ENCODE assay signal across 8 cellular contexts in the genomic region with DNA sequence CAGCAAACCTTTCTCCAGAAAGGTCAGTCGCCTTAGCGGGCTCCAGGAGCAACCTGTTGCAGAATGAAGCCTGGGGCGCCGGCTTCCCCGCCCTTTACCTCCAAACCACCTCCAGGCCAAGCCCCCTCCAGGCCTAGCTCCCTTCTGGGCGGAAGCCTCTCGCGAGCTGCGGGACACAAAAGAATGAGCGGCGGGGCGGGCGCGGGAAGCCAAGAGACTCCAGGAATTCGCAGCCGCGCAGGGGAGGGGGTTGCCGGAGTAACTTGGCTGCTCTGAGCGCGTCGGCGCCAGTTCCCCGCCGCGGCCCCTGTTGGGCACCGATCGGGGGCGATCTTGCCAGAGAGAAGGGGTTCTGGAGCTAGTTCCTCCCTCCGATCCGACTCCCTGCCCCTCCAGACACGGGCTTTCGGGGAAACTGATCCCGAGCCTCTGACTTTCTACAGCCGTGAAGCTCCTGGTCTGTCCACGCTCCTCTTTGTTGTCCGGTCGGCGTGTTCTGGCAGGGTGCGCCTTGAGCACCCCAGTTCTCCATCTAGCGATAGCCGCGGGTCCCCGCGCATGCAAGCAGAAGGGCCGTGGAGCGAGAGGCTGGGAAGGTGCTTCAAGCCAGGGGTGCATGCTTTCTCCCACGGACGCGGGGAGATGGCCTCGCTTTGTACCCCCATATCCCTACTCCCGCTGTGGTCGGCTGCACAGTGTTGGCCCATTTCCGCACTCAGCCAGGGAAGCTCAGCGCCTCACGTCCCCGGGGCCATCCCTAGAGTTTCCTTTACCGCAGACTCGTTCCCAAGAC. TPM values are rescaled to one million over a fixed set of nuclear protein-coding genes. Genes with fewer than 3 reads are reported as not detected.
A peak's percentile ranks its signal among the peaks of the same experiment; 100 is the strongest.
DNase-seq lines count a peak whose midpoint lies in the region; ATAC-seq and TF ChIP-seq lines count a peak whose summit lies in the region.

No MANE protein-coding gene starts in this region.

- DNase-seq in NCI-H2029 (lab: John Stamatoyannopoulos, UW) (peak; percentile 47), NCI-H2029 treated with DMSO at 0.1 percent for 48 hours (lab: John Stamatoyannopoulos, UW) (no peak), cardiac septum (ENCODE audit: low spot score) (peak; percentile 78), ovary (peak in 2 of 5 donors; percentile 31 to 39)
- DNase-seq in activated T-cell treated with anti-CD3 and anti-CD28 coated beads, Interleukin-2, amount 50 U/mL, for 48 hours, result peak; percentile 46 to 58

- H3K9me3 ChIP-seq in ovary, result peaks cover 0 to 3% of the 10 kb centered on the region in 2 donors

- H3K4me3 ChIP-seq in ovary, result peak overlapping the region; percentile 38

- no peak for TF ChIP-seq POLR2A in ovary (IDR thresholded peaks at IDR 0.05)

- intact Hi-C loops in cardiac septum (cut with DNase I) (no loop called here), ovary (cut with DNase I) (no loop called here)

- TF ChIP-seq CTCF in ovary (IDR thresholded peaks at IDR 0.05), result no peak

- ATAC-seq in GM18511 (IDR thresholded peaks at IDR 0.05; ENCODE audit: unreplicated experiment) (no peak), HG03280 (IDR thresholded peaks at IDR 0.05; ENCODE audit: unreplicated experiment) (no peak), esophagus mucosa (no peak)

- no peak for TF ChIP-seq EP300 in ovary (IDR thresholded peaks at IDR 0.05)

- 0 to 1% (median 1%) methylated on average over 57 to 58 of the region's 58 CpGs for WGBS in ovary, 3 donors

- H3K27ac ChIP-seq in ovary, result no peak overlapping the region

- H3K27me3 ChIP-seq in ovary, result no peaks in the 10 kb centered on the region

- peaks cover 12% of the 10 kb centered on the region for H3K4me1 ChIP-seq in ovary (ENCODE audit: insufficient read depth)

- no peaks in the 10 kb centered on the region for H3K36me3 ChIP-seq in ovary

RNA-seq across cellular contexts. Expression of a gene that starts 1.2 kb away (rescaled TPM):
- total RNA-seq in cardiac septum, result 12.6 TPM
- 1 to 10 TPM in 4 of 7 donors, under 1 TPM in 3; 0.18 to 3.3 (median 1.5) TPM for total RNA-seq in ovary
- polyA plus RNA-seq in ovary, result under 1 TPM; 0.10 to 0.25 TPM
- total RNA-seq in esophagus mucosa, result 5.2 TPM
